ENCODE assay signal across 30 cellular contexts in the genomic region with DNA sequence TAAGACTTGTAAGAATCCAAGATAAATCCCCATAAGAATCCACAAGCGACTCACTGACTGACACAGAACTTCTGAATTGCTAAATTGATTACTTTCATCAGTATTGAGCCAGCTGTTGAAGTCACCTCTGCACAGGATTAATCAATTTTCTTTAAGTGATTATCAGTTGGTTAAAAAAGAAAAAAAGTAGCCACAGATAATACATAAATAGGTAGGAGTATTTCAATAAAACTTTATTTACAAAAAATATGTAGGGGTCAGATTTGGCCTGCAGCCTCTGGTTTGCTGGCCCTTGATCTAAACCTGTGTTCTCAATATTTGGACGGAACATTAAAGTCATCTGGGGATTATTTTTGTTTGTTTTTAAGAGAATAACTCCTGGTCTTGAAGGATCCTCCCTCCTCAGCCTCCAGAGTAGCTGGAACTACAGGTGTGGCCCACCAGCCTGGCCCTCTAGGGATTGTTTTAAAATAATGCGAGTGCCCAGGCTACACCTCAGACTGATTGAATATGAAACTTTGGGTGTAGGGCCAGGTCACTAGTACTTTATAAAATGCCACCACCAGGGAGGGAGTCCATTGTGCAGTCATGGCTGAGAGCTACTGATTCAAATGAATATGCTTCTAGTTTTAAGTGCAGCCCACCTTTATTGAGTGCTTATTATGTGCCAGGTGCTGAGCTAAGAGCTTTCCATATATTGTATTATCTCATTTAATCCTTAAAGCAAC.
"Had no signal": no experiment of that assay in that cellular context is flagged by ENCODE, and none has a peak within 500 bp of the region (broad histone marks: within the 10 kb centered on the region; RNA-seq: fewer than 3 reads in every experiment).

No MANE protein-coding gene starts in this region.

- H3K4me3 Mint-ChIP-seq: effector memory CD8-positive, alpha-beta T cell; nephron progenitor cell had no signal

- H3K27ac Mint-ChIP-seq: activated CD4-positive, alpha-beta memory T cell treated with anti-CD3 and anti-CD28 coated beads for 36 hours; activated CD4-positive, alpha-beta T cell treated with anti-CD3 and anti-CD28 coated beads, Interleukin-2, amount 10 ng/mL, durations not matched to agents 24 days and 14 days; effector memory CD8-positive, alpha-beta T cell; nephron progenitor cell had no signal

- ATAC-seq: sciatic nerve had no signal

- FAIRE-seq: astrocyte, TTC549 had no signal

- H3K9me3 Mint-ChIP-seq: activated CD4-positive, alpha-beta memory T cell treated with anti-CD3 and anti-CD28 coated beads for 36 hours; activated CD4-positive, alpha-beta T cell treated with anti-CD3 and anti-CD28 coated beads, Interleukin-2, amount 10 ng/mL, durations not matched to agents 24 days and 14 days; activated T-cell treated with anti-CD3 and anti-CD28 coated beads, Interleukin-2, amount 50 U/mL, for 4 hours; activated T-helper 17 cell treated with anti-CD3 and anti-CD28 coated beads, Interleukin-2, amount 50 U/mL, for 72 hours; effector memory CD8-positive, alpha-beta T cell; nephron progenitor cell had no signal

- H3K36me3 Mint-ChIP-seq: activated CD4-positive, alpha-beta memory T cell treated with anti-CD3 and anti-CD28 coated beads for 36 hours had no signal

- H3K27ac ChIP-seq: brain microvascular endothelial cell, gastrocnemius medialis, left ventricle myocardium inferior, neutrophil, skin epidermis, stomach, thyroid gland, upper lobe of right lung had no signal

- H3K4me1 ChIP-seq: gastrocnemius medialis, thyroid gland, upper lobe of right lung had no signal

- H3K4me3 ChIP-seq: gastrocnemius medialis, left ventricle myocardium inferior, lung, skin epidermis, stomach, thyroid gland, upper lobe of right lung had no signal

- DNase-seq: activated CD4-positive, alpha-beta memory T cell treated with anti-CD3 and anti-CD28 coated beads for 36 hours; activated CD4-positive, alpha-beta T cell treated with anti-CD3 and anti-CD28 coated beads, Interleukin-2, amount 10 ng/mL, durations not matched to agents 24 days and 14 days; activated CD4-positive, CD25-positive, alpha-beta regulatory T cell treated with anti-CD3 and anti-CD28 coated beads, Interleukin-2, amount 50 U/mL, for 72 hours; activated gamma-delta T cell treated with Interleukin-2 at 50 U/mL for 16 hours; activated naive CD4-positive, alpha-beta T cell treated with anti-CD3 and anti-CD28 coated beads, Interleukin-2, amount 50 U/mL, for 16 hours; activated T-cell treated with anti-CD3 and anti-CD28 coated beads, Interleukin-2, amount 50 U/mL, for 4 hours; amniotic stem cell; brain microvascular endothelial cell; cortex of kidney; effector memory CD8-positive, alpha-beta T cell; erythroblast; gastrocnemius medialis; glutamatergic neuron; islet precursor cell; left ventricle myocardium inferior; mesendoderm; nephron progenitor cell; stimulated activated CD4-positive, alpha-beta T cell treated with anti-CD3 and anti-CD28 coated beads, Interleukin-12 subunit alpha, Interleukin-12 subunit beta, amount 100 ng/mL, for 4 hours; stimulated activated CD4-positive, alpha-beta T cell treated with anti-CD3 and anti-CD28 coated beads, Interleukin-4, amount 100 ng/mL, for 1 hour; stomach; T-helper 9 cell; thyroid gland; upper lobe of right lung had no signal

- H3K36me3 ChIP-seq: brain microvascular endothelial cell, gastrocnemius medialis, left ventricle myocardium inferior, neutrophil, stomach, thyroid gland, upper lobe of right lung had no signal

- H3K27me3 ChIP-seq: neutrophil, thyroid gland had no signal
